27 cellular contexts compared by ENCODE assay signal in genomic region chr15:68595761-68596160, GRCh38. TPM values are rescaled to one million over a fixed set of nuclear protein-coding genes. Genes with fewer than 3 reads are reported as not detected.
DNase-seq lines count a peak whose midpoint lies in the region; ATAC-seq, FAIRE-seq and TF ChIP-seq lines count a peak whose summit lies in the region.
"Had no signal": no experiment of that assay in that cellular context is flagged by ENCODE, and none has a peak within 500 bp of the region (broad histone marks: within the 10 kb centered on the region; RNA-seq: fewer than 3 reads in every experiment).

No MANE protein-coding gene starts in this region.

- H3K36me3 ChIP-seq in left ventricle myocardium inferior (no peaks in the 10 kb centered on the region), right atrium auricular region (no peaks in the 10 kb centered on the region), endodermal cell (ENCODE audit: control insufficient read depth, insufficient read depth, low read length) (no peaks in the 10 kb centered on the region), kidney (ENCODE audit: control insufficient read depth in 1 of 2, insufficient read depth in 2 of 2, low read length in 2 of 2) (no peaks in the 10 kb centered on the region)

- H3K27me3 ChIP-seq in left ventricle myocardium inferior (ENCODE audit: low read depth) (no peaks in the 10 kb centered on the region), right atrium auricular region (no peaks in the 10 kb centered on the region), endodermal cell (ENCODE audit: control insufficient read depth, insufficient read depth, low read length, poor library complexity, severe bottlenecking) (no peaks in the 10 kb centered on the region)

- CTCF ChIA-PET in activated CD8-positive, alpha-beta T cell treated with anti-CD3 and anti-CD28 coated beads, Interleukin-2, amount 10 ng/mL, durations not matched to agents 7 days and 5 days (lab: Charles Lee): no interaction called here

- intact Hi-C loops in left ventricle myocardium inferior (cut with micrococcal nuclease) (no loop called here), kidney (cut with DNase I) (no loop called here)

- H3K27ac Mint-ChIP-seq in endodermal cell (peak overlapping the region; percentile 37), nephron progenitor cell (peak overlapping the region; percentile 82)
- H3K27ac Mint-ChIP-seq in activated CD8-positive, alpha-beta T cell treated with anti-CD3 and anti-CD28 coated beads, Interleukin-2, amount 10 ng/mL, durations not matched to agents 7 days and 5 days: no peak overlapping the region
- H3K27ac Mint-ChIP-seq: CD14-positive monocyte had no signal

- H3K9me3 ChIP-seq in left ventricle myocardium inferior (replicated peaks): no peaks in the 10 kb centered on the region
- H3K9me3 ChIP-seq in right atrium auricular region: no peaks in the 10 kb centered on the region
- no peaks in the 10 kb centered on the region for H3K9me3 ChIP-seq in endodermal cell (ENCODE audit: control insufficient read depth, low read length)
- no peaks in the 10 kb centered on the region for H3K9me3 ChIP-seq in kidney (ENCODE audit: control insufficient read depth in 1 of 2, low read length in 2 of 2)

- POLR2A ChIA-PET in activated CD8-positive, alpha-beta T cell treated with anti-CD3 and anti-CD28 coated beads, Interleukin-2, amount 10 ng/mL, durations not matched to agents 7 days and 5 days (lab: Charles Lee): no interaction called here

- H3K27ac ChIP-seq in left ventricle myocardium inferior (replicated peaks) (peak overlapping the region; percentile 74), right atrium auricular region (no peak overlapping the region), endodermal cell (ENCODE audit: low read depth, low read length) (no peak overlapping the region), kidney (ENCODE audit: low read depth in 2 of 2, low read length in 2 of 2) (no peak overlapping the region)
- H3K27ac ChIP-seq: 22Rv1, HL-60, PC-9 had no signal

- H3K4me1 ChIP-seq in left ventricle myocardium inferior (peaks cover 82% of the 10 kb centered on the region), right atrium auricular region (peaks cover 0 to 54% of the 10 kb centered on the region in 2 donors), endodermal cell (ENCODE audit: control insufficient read depth, insufficient read depth, low read length) (no peaks in the 10 kb centered on the region), kidney (ENCODE audit: control insufficient read depth in 1 of 2, insufficient read depth in 1 of 2, low read depth in 1 of 2, low read length in 2 of 2) (peaks cover 0 to 11% of the 10 kb centered on the region in 2 donors)

- H3K36me3 Mint-ChIP-seq in endodermal cell (ENCODE audit: low read depth) (no peaks in the 10 kb centered on the region), nephron progenitor cell (ENCODE audit: low read depth) (no peaks in the 10 kb centered on the region)
- no peaks in the 10 kb centered on the region for H3K36me3 Mint-ChIP-seq in activated CD8-positive, alpha-beta T cell treated with anti-CD3 and anti-CD28 coated beads, Interleukin-2, amount 10 ng/mL, durations not matched to agents 7 days and 5 days (ENCODE audit: low read depth)
- H3K36me3 Mint-ChIP-seq: CD14-positive monocyte had no signal

- no peak for TF ChIP-seq CTCF in left ventricle myocardium inferior (IDR thresholded peaks at IDR 0.05; ENCODE audit: borderline replicate concordance)
- TF ChIP-seq CTCF in right atrium auricular region (IDR thresholded peaks at IDR 0.05): no peak
- TF ChIP-seq CTCF in endodermal cell (conservative IDR thresholded peaks at IDR 0.05): no peak
- TF ChIP-seq CTCF in nephron progenitor cell (IDR thresholded peaks at IDR 0.05): no peak
- no peak for TF ChIP-seq CTCF in kidney (IDR thresholded peaks at IDR 0.05; ENCODE audit: borderline replicate concordance, extremely low read depth, insufficient read depth)

- H3K4me3 ChIP-seq in left ventricle myocardium inferior: no peak overlapping the region
- no peak overlapping the region for H3K4me3 ChIP-seq in right atrium auricular region
- H3K4me3 ChIP-seq in endodermal cell (ENCODE audit: low read length): no peak overlapping the region
- H3K4me3 ChIP-seq in kidney (ENCODE audit: low read length in 2 of 2): no peak overlapping the region
- H3K4me3 ChIP-seq: PC-9 had no signal

- 87 to 91% methylated on average over 10 to 17 of the region's 17 CpGs for WGBS in endodermal cell (ENCODE audit: insufficient coverage in 1 of 2, insufficient read length in 1 of 2), 2 experiments

- no peak for FAIRE-seq in kidney (lab: Jason Lieb, UNC)
- FAIRE-seq: GM19239, H54, HepG2 had no signal

- no peaks in the 10 kb centered on the region for H3K9me3 Mint-ChIP-seq in endodermal cell
- no peaks in the 10 kb centered on the region for H3K9me3 Mint-ChIP-seq in nephron progenitor cell
- H3K9me3 Mint-ChIP-seq in activated CD8-positive, alpha-beta T cell treated with anti-CD3 and anti-CD28 coated beads, Interleukin-2, amount 10 ng/mL, durations not matched to agents 7 days and 5 days (ENCODE audit: insufficient read depth): no peaks in the 10 kb centered on the region
- H3K9me3 Mint-ChIP-seq: CD14-positive monocyte, HFFc6 had no signal

- H3K4me1 Mint-ChIP-seq in endodermal cell (peaks cover 9% of the 10 kb centered on the region), nephron progenitor cell (peaks cover 75% of the 10 kb centered on the region)
- H3K4me1 Mint-ChIP-seq in activated CD8-positive, alpha-beta T cell treated with anti-CD3 and anti-CD28 coated beads, Interleukin-2, amount 10 ng/mL, durations not matched to agents 7 days and 5 days (ENCODE audit: low read depth): no peaks in the 10 kb centered on the region

- DNase-seq in left ventricle myocardium inferior (peak; percentile 12), right atrium auricular region (ENCODE audit: low spot score) (no peak), endodermal cell (no peak), nephron progenitor cell (no peak), 8988T (no peak), kidney (no peak)
- no peak for DNase-seq in activated CD8-positive, alpha-beta T cell treated with anti-CD3 and anti-CD28 coated beads, Interleukin-2, amount 10 ng/mL, durations not matched to agents 7 days and 5 days
- DNase-seq: GDM1, HFFc6, KBM-7, MM.1S, NCI-H1048, NCI-H1436, NCI-H1930, NCI-H510A, NCI-H748 treated with DMSO at 0.1 percent for 48 hours, PC-9, RPMI8226, SHP77 had no signal

- H3K4me3 Mint-ChIP-seq in endodermal cell (no peak overlapping the region), nephron progenitor cell (no peak overlapping the region)
- no peak overlapping the region for H3K4me3 Mint-ChIP-seq in activated CD8-positive, alpha-beta T cell treated with anti-CD3 and anti-CD28 coated beads, Interleukin-2, amount 10 ng/mL, durations not matched to agents 7 days and 5 days
- H3K4me3 Mint-ChIP-seq: CD14-positive monocyte, HFFc6 had no signal

- H3K9ac ChIP-seq in endodermal cell (ENCODE audit: extremely low read depth, low read length, poor library complexity, severe bottlenecking): no peak overlapping the region
- H3K9ac ChIP-seq in kidney (ENCODE audit: low read length in 2 of 2): no peak overlapping the region

- H3K27me3 Mint-ChIP-seq in endodermal cell (ENCODE audit: insufficient read depth) (peaks cover 9% of the 10 kb centered on the region), nephron progenitor cell (ENCODE audit: low read depth, poor library complexity) (peaks cover 14% of the 10 kb centered on the region)
- peaks cover 17% of the 10 kb centered on the region for H3K27me3 Mint-ChIP-seq in activated CD8-positive, alpha-beta T cell treated with anti-CD3 and anti-CD28 coated beads, Interleukin-2, amount 10 ng/mL, durations not matched to agents 7 days and 5 days (ENCODE audit: low read depth)

- no peak for ATAC-seq in HG02763 (IDR thresholded peaks at IDR 0.05; ENCODE audit: unreplicated experiment)
- ATAC-seq in activated CD8-positive, alpha-beta T cell treated with anti-CD3 and anti-CD28 coated beads, Interleukin-2, amount 10 ng/mL, durations not matched to agents 7 days and 5 days: no peak
- ATAC-seq: HepG2 had no signal

RNA-seq across cellular contexts. Expression of gene CORO2B, which starts 17.0 kb away (rescaled TPM):
- total RNA-seq in left ventricle myocardium inferior: 5.0 TPM
- total RNA-seq in right atrium auricular region: 1 to 10 TPM; 6.0 to 9.7 TPM
- 1 to 10 TPM; 1.1 to 1.2 TPM for total RNA-seq in endodermal cell
- 13.0 TPM for polyA plus RNA-seq in endodermal cell (2013, experiment 1 of 2)
- 12.1 TPM for polyA plus RNA-seq in endodermal cell (2013, experiment 2 of 2)
- not detected for total RNA-seq in activated CD8-positive, alpha-beta T cell treated with anti-CD3 and anti-CD28 coated beads, Interleukin-2, amount 10 ng/mL, durations not matched to agents 7 days and 5 days
- 7.9 TPM for total RNA-seq in kidney
- polyA plus RNA-seq in kidney (ENCODE audit: insufficient read depth, low read depth, low replicate concordance): 9.0 TPM
- total RNA-seq: HT-29 had no signal
- polyA plus RNA-seq: CD14-positive monocyte had no signal
